In genomic region chr7:157978766-157979165, GRCh38 we compare ENCODE assay signal across 23 cellular contexts.
DNase-seq lines count a peak whose midpoint lies in the region; ATAC-seq, FAIRE-seq and TF ChIP-seq lines count a peak whose summit lies in the region.
"Had no signal": no experiment of that assay in that cellular context is flagged by ENCODE, and none has a peak within 500 bp of the region (broad histone marks: within the 10 kb centered on the region; RNA-seq: fewer than 3 reads in every experiment).

No MANE protein-coding gene starts in this region.

- H3K36me3 Mint-ChIP-seq in chondrocyte (ENCODE audit: low read depth): no peaks in the 10 kb centered on the region

- no peaks in the 10 kb centered on the region for H3K27me3 ChIP-seq in upper lobe of right lung
- H3K27me3 ChIP-seq: BE2C had no signal

- H3K36me3 ChIP-seq in kidney (ENCODE audit: control insufficient read depth in 1 of 2, insufficient read depth in 2 of 2, low read length in 2 of 2): no peaks in the 10 kb centered on the region
- H3K36me3 ChIP-seq in upper lobe of right lung: no peaks in the 10 kb centered on the region
- H3K36me3 ChIP-seq: BE2C had no signal

- TF ChIP-seq CTCF in kidney (IDR thresholded peaks at IDR 0.05; ENCODE audit: borderline replicate concordance, extremely low read depth, insufficient read depth) (no peak), upper lobe of right lung (IDR thresholded peaks at IDR 0.05) (no peak), chondrocyte (IDR thresholded peaks at IDR 0.05) (no peak)

- no peak for ATAC-seq in upper lobe of right lung
- ATAC-seq: GM12878 had no signal

- H3K9me3 ChIP-seq in kidney (ENCODE audit: control insufficient read depth in 1 of 2, low read length in 2 of 2): peaks cover 0 to 9% of the 10 kb centered on the region in 2 donors
- peaks cover 6% of the 10 kb centered on the region for H3K9me3 ChIP-seq in upper lobe of right lung
- H3K9me3 ChIP-seq: BE2C, SK-N-SH had no signal

- no peaks in the 10 kb centered on the region for H3K27me3 Mint-ChIP-seq in chondrocyte (ENCODE audit: low read depth)

- no peaks in the 10 kb centered on the region for H3K4me1 Mint-ChIP-seq in chondrocyte (ENCODE audit: low read depth)

- no peak overlapping the region for H3K27ac Mint-ChIP-seq in chondrocyte (ENCODE audit: unreplicated experiment)
- H3K27ac Mint-ChIP-seq: CD4-positive, alpha-beta T cell had no signal

- H3K4me3 ChIP-seq in kidney (ENCODE audit: low read length in 2 of 2) (no peak overlapping the region), upper lobe of right lung (no peak overlapping the region)
- H3K4me3 ChIP-seq: GM12878 had no signal

- H3K9ac ChIP-seq in kidney (ENCODE audit: low read length in 2 of 2): no peak overlapping the region
- H3K9ac ChIP-seq: SK-N-SH had no signal

- no peaks in the 10 kb centered on the region for H3K4me1 ChIP-seq in kidney (ENCODE audit: control insufficient read depth in 1 of 2, insufficient read depth in 1 of 2, low read depth in 1 of 2, low read length in 2 of 2)
- H3K4me1 ChIP-seq in upper lobe of right lung: no peaks in the 10 kb centered on the region
- H3K4me1 ChIP-seq: BE2C had no signal

- intact Hi-C loops in kidney (cut with DNase I): no loop called here
- intact Hi-C loops in upper lobe of right lung (cut with DNase I): no loop called here

- DNase-seq in NCI-H2107 treated with DMSO at 0.1 percent for 48 hours (lab: John Stamatoyannopoulos, UW; ENCODE audit: unreplicated experiment) (peak; percentile 55), NCI-H2107 (lab: John Stamatoyannopoulos, UW) (no peak), NCI-H345 (lab: John Stamatoyannopoulos, UW) (peak; percentile 82), kidney (peak; percentile 61), upper lobe of right lung (peak; percentile 43), chondrocyte (ENCODE audit: low spot score) (no peak), inferior parietal cortex (ENCODE audit: extremely low spot score) (no peak)
- DNase-seq: BE2C; Calu3; CD4-positive, alpha-beta T cell; GF-D8; GOT3; Kasumi-1; MM.1S; NCI-H1105; NCI-H187 treated with DMSO at 0.1 percent for 48 hours; NCI-H2171; NCI-H446 treated with DMSO at 0.1 percent for 48 hours; NCI-H748 treated with DMSO at 0.1 percent for 48 hours; OCI-M1; SHP77 treated with DMSO at 0.1 percent for 48 hours; SK-N-SH had no signal

- H3K9me3 Mint-ChIP-seq in chondrocyte (ENCODE audit: low read depth): peaks cover 22% of the 10 kb centered on the region

- FAIRE-seq in kidney (lab: Jason Lieb, UNC): no peak
- FAIRE-seq: GM12878 had no signal

- H3K27ac ChIP-seq in kidney (ENCODE audit: low read depth in 2 of 2, low read length in 2 of 2) (no peak overlapping the region), upper lobe of right lung (no peak overlapping the region)

- H3K4me3 Mint-ChIP-seq in chondrocyte (ENCODE audit: unreplicated experiment): no peak overlapping the region
- H3K4me3 Mint-ChIP-seq: CD4-positive, alpha-beta T cell had no signal

Comparison
In these comparisons a context has a peak if more than half of its experiments do, and no peak if none do; other contexts are left out.
1. DNase-seq: peak in NCI-H2107 treated with DMSO at 0.1 percent for 48 hours (single experiment), NCI-H345 (single experiment), kidney (single experiment) and upper lobe of right lung (single experiment); none in NCI-H2107 (single experiment), chondrocyte (single experiment) and inferior parietal cortex (single experiment).